9 cellular contexts compared by ENCODE assay signal in genomic region chr5:55231029-55231475, GRCh38. TPM values are rescaled to one million over a fixed set of nuclear protein-coding genes. Genes with fewer than 3 reads are reported as not detected.
DNase-seq lines count a peak whose midpoint lies in the region; TF ChIP-seq lines count a peak whose summit lies in the region.
"Had no signal": no experiment of that assay in that cellular context is flagged by ENCODE, and none has a peak within 500 bp of the region (broad histone marks: within the 10 kb centered on the region; RNA-seq: fewer than 3 reads in every experiment).

No MANE protein-coding gene starts in this region.

- no peaks in the 10 kb centered on the region for H3K9me2 ChIP-seq in MM.1S (replicated peaks; ENCODE audit: insufficient read depth, low read length)

- peak overlapping the region; percentile 79 to 92 (median 86) for H3K4me3 Mint-ChIP-seq in CD4-positive, alpha-beta memory T cell
- peak overlapping the region; percentile 46 for H3K4me3 Mint-ChIP-seq in dendritic cell treated with granulocyte-macrophage colony-stimulating factor and Interleukin-4, amounts not matched to agents 40 ng/mL and 50 ng/mL, for 4 days
- H3K4me3 Mint-ChIP-seq in neural progenitor cell = peak overlapping the region; percentile 71

- no peaks in the 10 kb centered on the region for H3K9me3 Mint-ChIP-seq in CD4-positive, alpha-beta memory T cell
- H3K9me3 Mint-ChIP-seq in dendritic cell treated with granulocyte-macrophage colony-stimulating factor and Interleukin-4, amounts not matched to agents 40 ng/mL and 50 ng/mL, for 4 days = no peaks in the 10 kb centered on the region
- H3K9me3 Mint-ChIP-seq in neural progenitor cell = no peaks in the 10 kb centered on the region

- peaks cover 62% of the 10 kb centered on the region for H3K27me3 ChIP-seq in CD4-positive, alpha-beta memory T cell (ENCODE audit: insufficient read depth, low read length)
- peaks cover 44% of the 10 kb centered on the region for H3K27me3 ChIP-seq in MM.1S (replicated peaks; ENCODE audit: insufficient read depth, low read length)
- peaks cover 100% of the 10 kb centered on the region for H3K27me3 ChIP-seq in neural progenitor cell

- H3K36me3 ChIP-seq in CD4-positive, alpha-beta memory T cell (ENCODE audit: insufficient read depth, low read length) = no peaks in the 10 kb centered on the region
- no peaks in the 10 kb centered on the region for H3K36me3 ChIP-seq in MM.1S (replicated peaks; ENCODE audit: insufficient read depth, low read length)
- H3K36me3 ChIP-seq in neural progenitor cell = no peaks in the 10 kb centered on the region

- intact Hi-C loops in CD4-positive, alpha-beta memory T cell (cut with micrococcal nuclease) = loop anchor here (2.0 to 5.0 kb wide), 2 partner anchors 58 to 76 kb away; partner anchors contain the start of genes CDC20B, DHX29 and MTREX
- intact Hi-C loops in dendritic cell treated with granulocyte-macrophage colony-stimulating factor and Interleukin-4, amounts not matched to agents 40 ng/mL and 50 ng/mL, for 4 days (cut with micrococcal nuclease) = loop anchor here (5.0 kb wide), 1 partner anchor 59 kb away; the partner anchor contains the start of gene CDC20B

- no peak overlapping the region for H3K27ac ChIP-seq in CD4-positive, alpha-beta memory T cell (ENCODE audit: low read depth, low read length)
- H3K27ac ChIP-seq in MM.1S (ENCODE audit: low read length) (no peak overlapping the region), neural progenitor cell (no peak overlapping the region)

- H3K9ac ChIP-seq in MM.1S (ENCODE audit: low read length) (no peak overlapping the region), neural progenitor cell (no peak overlapping the region)

- H3K4me2 ChIP-seq in MM.1S (ENCODE audit: low read depth, low read length) (peak overlapping the region; percentile 100; the same call in 1 of the 2 replicates), neural progenitor cell (peak overlapping the region; percentile 87)

- H3K27ac Mint-ChIP-seq in CD4-positive, alpha-beta memory T cell = peak overlapping the region in 1 of 7 donors; percentile 55
- H3K27ac Mint-ChIP-seq in dendritic cell treated with granulocyte-macrophage colony-stimulating factor and Interleukin-4, amounts not matched to agents 40 ng/mL and 50 ng/mL, for 4 days = no peak overlapping the region
- H3K27ac Mint-ChIP-seq in neural progenitor cell = no peak overlapping the region

- H3K79me2 ChIP-seq in MM.1S (ENCODE audit: low read length) (no peaks in the 10 kb centered on the region), neural progenitor cell (ENCODE audit: low read depth) (no peaks in the 10 kb centered on the region)

- peaks cover 50% of the 10 kb centered on the region for H3K4me1 ChIP-seq in CD4-positive, alpha-beta memory T cell (ENCODE audit: insufficient read depth, low read length)
- H3K4me1 ChIP-seq in MM.1S (ENCODE audit: low read length) (0 out of 2 replicates have a peak, but pooled peaks cover 10% of the 10 kb centered on the region), neural progenitor cell (peaks cover 25% of the 10 kb centered on the region)

- H3K4me3 ChIP-seq in CD4-positive, alpha-beta memory T cell (ENCODE audit: low read length in 2 of 2) = peak overlapping the region in 1 of 2 donors; percentile 35
- H3K4me3 ChIP-seq in MM.1S (ENCODE audit: low read length) (peak overlapping the region; percentile 17; the same call in 1 of the 2 replicates), neural progenitor cell (peak overlapping the region; percentile 58)

- peaks cover 16% of the 10 kb centered on the region; the same call in 1 of the 2 replicates for H3F3A ChIP-seq in MM.1S (ENCODE audit: insufficient read depth, low read length)
- H3F3A ChIP-seq in neural progenitor cell (ENCODE audit: low read depth) = peaks cover 43% of the 10 kb centered on the region

- H4K20me1 ChIP-seq in MM.1S (ENCODE audit: insufficient read depth, low read length) (no peaks in the 10 kb centered on the region), neural progenitor cell (ENCODE audit: low read depth) (peaks cover 59% of the 10 kb centered on the region)

- TF ChIP-seq CTCF in MM.1S (IDR thresholded peaks at IDR 0.05; ENCODE audit: low read length) (no peak), neural progenitor cell (IDR thresholded peaks at IDR 0.05) (no peak)

- POLR2A ChIA-PET in CD4-positive, alpha-beta memory T cell (lab: Charles Lee; ENCODE audit: partially characterized antibody) = interaction anchor here (1.7 kb wide), 1 partner anchor 77 kb away, joined by 6 read pairs; the partner anchor contains the start of genes DHX29 and MTREX

- peaks cover 25 to 50% (median 39%) of the 10 kb centered on the region in 4 donors for H3K4me1 Mint-ChIP-seq in CD4-positive, alpha-beta memory T cell
- peaks cover 34% of the 10 kb centered on the region for H3K4me1 Mint-ChIP-seq in dendritic cell treated with granulocyte-macrophage colony-stimulating factor and Interleukin-4, amounts not matched to agents 40 ng/mL and 50 ng/mL, for 4 days (ENCODE audit: low read depth)
- peaks cover 40% of the 10 kb centered on the region for H3K4me1 Mint-ChIP-seq in neural progenitor cell

- CTCF ChIA-PET in CD4-positive, alpha-beta memory T cell (lab: Charles Lee; ENCODE audit: partially characterized antibody) = interaction anchor here (0.8 to 1.2 kb wide), 2 partner anchors 16 to 287 kb away, joined by 3 read pairs; no protein-coding TSS in a partner anchor

- DNase-seq in CD4-positive, alpha-beta memory T cell = no peak
- DNase-seq in MM.1S (no peak), neural progenitor cell (ENCODE audit: low spot score) (no peak), NK-92 (lab: John Stamatoyannopoulos, UW; ENCODE audit: unreplicated experiment) (no peak), cortex of kidney (lab: John Stamatoyannopoulos, UW) (no peak), mucosa of gallbladder (ENCODE audit: low spot score) (no peak)
- no peak for DNase-seq in activated naive CD4-positive, alpha-beta T cell (lab: John Stamatoyannopoulos, UW)

- H3K27me3 Mint-ChIP-seq in CD4-positive, alpha-beta memory T cell = peaks cover 59 to 64% of the 10 kb centered on the region in 2 donors
- peaks cover 95% of the 10 kb centered on the region for H3K27me3 Mint-ChIP-seq in dendritic cell treated with granulocyte-macrophage colony-stimulating factor and Interleukin-4, amounts not matched to agents 40 ng/mL and 50 ng/mL, for 4 days
- peaks cover 62% of the 10 kb centered on the region for H3K27me3 Mint-ChIP-seq in neural progenitor cell (ENCODE audit: insufficient read depth, low read depth)

- no peaks in the 10 kb centered on the region for H3K9me3 ChIP-seq in CD4-positive, alpha-beta memory T cell (ENCODE audit: control insufficient read depth in 1 of 2, low read length in 2 of 2)
- H3K9me3 ChIP-seq in MM.1S (replicated peaks; ENCODE audit: insufficient read depth, low read length) (no peaks in the 10 kb centered on the region), neural progenitor cell (ENCODE audit: low read depth) (no peaks in the 10 kb centered on the region)

- no peak overlapping the region for H2AFZ ChIP-seq in MM.1S (ENCODE audit: low read length)
- H2AFZ ChIP-seq in neural progenitor cell (replicated peaks) = no peak overlapping the region

- H3K36me3 Mint-ChIP-seq in CD4-positive, alpha-beta memory T cell = no peaks in the 10 kb centered on the region
- H3K36me3 Mint-ChIP-seq in dendritic cell treated with granulocyte-macrophage colony-stimulating factor and Interleukin-4, amounts not matched to agents 40 ng/mL and 50 ng/mL, for 4 days (ENCODE audit: low read depth) = peaks cover 6% of the 10 kb centered on the region
- H3K36me3 Mint-ChIP-seq in neural progenitor cell = no peaks in the 10 kb centered on the region

RNA-seq across cellular contexts. Expression of gene CCNO, which starts 2.4 kb away (rescaled TPM):
- total RNA-seq in CD4-positive, alpha-beta memory T cell = not detected
- not detected for polyA plus RNA-seq in CD4-positive, alpha-beta memory T cell
- 0.93 TPM in 1 of 2 replicates, not detected in the other for total RNA-seq in neural progenitor cell (ENCODE audit: low replicate concordance)
- total RNA-seq in mucosa of gallbladder = 14.4 TPM
- total RNA-seq: frontal cortex had no signal

RNA-seq across cellular contexts. Expression of gene MCIDAS, which starts 3.9 kb away (rescaled TPM):
- total RNA-seq in CD4-positive, alpha-beta memory T cell = not detected
- not detected for polyA plus RNA-seq in CD4-positive, alpha-beta memory T cell
- total RNA-seq in neural progenitor cell (ENCODE audit: low replicate concordance) = not detected in 2 replicates
- 0.92 TPM for total RNA-seq in mucosa of gallbladder
- total RNA-seq: frontal cortex had no signal

RNA-seq across cellular contexts. Expression of gene CDC20B, which starts 58.1 kb away (rescaled TPM):
- total RNA-seq in CD4-positive, alpha-beta memory T cell = not detected
- polyA plus RNA-seq in CD4-positive, alpha-beta memory T cell = not detected
- not detected in 2 replicates for total RNA-seq in neural progenitor cell (ENCODE audit: low replicate concordance)
- total RNA-seq in mucosa of gallbladder = 0.20 TPM
- total RNA-seq: frontal cortex had no signal
